ENCODE assay signal across 19 cellular contexts in the genomic region with DNA sequence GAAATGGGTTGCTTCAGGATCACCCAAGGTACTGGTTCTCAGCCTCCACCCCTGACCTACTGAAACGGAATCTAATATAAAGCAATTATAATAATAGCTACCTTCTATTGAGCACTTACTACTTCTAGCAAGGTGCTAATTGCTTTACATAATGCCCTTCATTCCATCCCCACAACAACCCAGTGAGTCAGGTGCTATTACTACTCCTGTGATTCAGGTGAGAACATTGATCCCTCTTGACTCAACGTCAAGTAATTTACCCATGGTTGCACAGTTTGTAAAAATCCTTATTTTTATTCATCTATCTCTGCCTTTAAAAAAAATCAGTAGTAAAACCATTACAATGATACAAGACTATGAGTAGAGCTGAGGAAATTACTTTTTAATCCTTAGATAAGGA.
DNase-seq lines count a peak whose midpoint lies in the region; ATAC-seq and TF ChIP-seq lines count a peak whose summit lies in the region.
"Had no signal": no experiment of that assay in that cellular context is flagged by ENCODE, and none has a peak within 500 bp of the region (broad histone marks: within the 10 kb centered on the region; RNA-seq: fewer than 3 reads in every experiment).

No MANE protein-coding gene starts in this region.

- H3K4me1 ChIP-seq in sigmoid colon, result peaks cover 0 to 25% (median 15%) of the 10 kb centered on the region in 4 donors
- H3K4me1 ChIP-seq: BLaER1 had no signal

- H3K27me3 ChIP-seq in sigmoid colon, result no peaks in the 10 kb centered on the region
- H3K27me3 ChIP-seq: BLaER1 had no signal

- WGBS in sigmoid colon, 2 donors, result 81 to 93% methylated on average over 2 of the region's 2 CpGs

- H3K4me3 ChIP-seq in sigmoid colon, result no peak overlapping the region
- H3K4me3 ChIP-seq: BLaER1 had no signal

- H3K9me3 ChIP-seq in sigmoid colon, result no peaks in the 10 kb centered on the region
- H3K9me3 ChIP-seq: BLaER1, SK-N-SH had no signal

- intact Hi-C loops in sigmoid colon (cut with DNase I), result loop anchor here (5.0 kb wide), 1 partner anchor 162 kb away; no protein-coding TSS in a partner anchor

- H3K36me3 ChIP-seq in sigmoid colon, result no peaks in the 10 kb centered on the region
- H3K36me3 ChIP-seq: BLaER1 had no signal

- ATAC-seq in HG02642 (IDR thresholded peaks at IDR 0.05; ENCODE audit: poor library complexity, unreplicated experiment), result no peak
- ATAC-seq in GM21528 (IDR thresholded peaks at IDR 0.05; ENCODE audit: low FRiP score, unreplicated experiment), result no peak
- ATAC-seq: T-cell had no signal

- no peak for TF ChIP-seq EP300 in sigmoid colon (IDR thresholded peaks at IDR 0.05)

- no peak for TF ChIP-seq CTCF in sigmoid colon (IDR thresholded peaks at IDR 0.05)

- no peak for TF ChIP-seq POLR2A in sigmoid colon (IDR thresholded peaks at IDR 0.05)

- DNase-seq in NCI-H2227 (lab: John Stamatoyannopoulos, UW; ENCODE audit: unreplicated experiment) (peak; percentile 12), NCI-H2227 treated with DMSO at 0.1 percent for 48 hours (lab: John Stamatoyannopoulos, UW) (no peak), NCI-H69 (lab: John Stamatoyannopoulos, UW) (peak; percentile 62), epithelial cell of prostate (ENCODE audit: low read depth, low spot score) (peak; percentile 29), sigmoid colon (no peak), DMS153 (lab: John Stamatoyannopoulos, UW) (no peak)
- DNase-seq: CD4-positive, alpha-beta memory T cell; DMS79; Karpas-422; NCI-H187 treated with DMSO at 0.1 percent for 48 hours; NCI-H446; NCI-H526 treated with DMSO at 0.1 percent for 48 hours; SHP77 treated with DMSO at 0.1 percent for 48 hours; SK-N-SH; T-cell had no signal

- peak overlapping the region; percentile 69 for H3K27ac ChIP-seq in epithelial cell of prostate
- peak overlapping the region in 3 of 4 donors; percentile 43 to 65 (median 50) for H3K27ac ChIP-seq in sigmoid colon
- H3K27ac ChIP-seq: BLaER1, HL-60 had no signal

Comparison
In these comparisons a context has a peak if more than half of its experiments do, and no peak if none do; other contexts are left out.
1. DNase-seq: peak in NCI-H2227 (single experiment), NCI-H69 (single experiment) and epithelial cell of prostate (single experiment); none in NCI-H2227 treated with DMSO at 0.1 percent for 48 hours (single experiment), sigmoid colon (single experiment) and DMS153 (single experiment).